In genomic region chr18:76801567-76802505, GRCh38 we compare ENCODE assay signal across 8 cellular contexts. TPM values are rescaled to one million over a fixed set of nuclear protein-coding genes. Genes with fewer than 3 reads are reported as not detected.
DNase-seq lines count a peak whose midpoint lies in the region; ATAC-seq and TF ChIP-seq lines count a peak whose summit lies in the region.

No MANE protein-coding gene starts in this region.

- H3K9ac ChIP-seq in parathyroid adenoma = no peak overlapping the region

- H3K4me2 ChIP-seq in parathyroid adenoma (ENCODE audit: low read length) = peak overlapping the region; percentile 61

- CTCF ChIA-PET in activated naive CD4-positive, alpha-beta T cell treated with anti-CD3 and anti-CD28 coated beads, Interleukin-2, amount 10 ng/mL, durations not matched to agents 7 days and 5 days (lab: Charles Lee) = interaction anchor here (0.8 to 6.0 kb wide), 33 partner anchors 11 to 849 kb away, joined by 3 to 76 read pairs (median 4); partner anchors contain the start of gene ZNF236

- peak; percentile 93 for ATAC-seq in GM21423 (IDR thresholded peaks at IDR 0.05; ENCODE audit: unreplicated experiment)

- peaks cover 4% of the 10 kb centered on the region for H3K4me1 ChIP-seq in parathyroid adenoma

- H3K79me2 ChIP-seq in parathyroid adenoma = no peaks in the 10 kb centered on the region

- peak overlapping the region; percentile 50 for H3K4me3 ChIP-seq in HL-60 (replicated peaks; ENCODE audit: insufficient read depth, low read length)
- no peak overlapping the region for H3K4me3 ChIP-seq in parathyroid adenoma (ENCODE audit: low read depth, low read length)

- H3K4me3 Mint-ChIP-seq in activated naive CD4-positive, alpha-beta T cell treated with anti-CD3 and anti-CD28 coated beads, Interleukin-2, amount 10 ng/mL, durations not matched to agents 7 days and 5 days = peak overlapping the region; percentile 21
- H3K4me3 Mint-ChIP-seq in glutamatergic neuron (ENCODE audit: unreplicated experiment) = peak overlapping the region; percentile 38

- TF ChIP-seq CTCF in HL-60 (IDR thresholded peaks at IDR 0.05; ENCODE audit: insufficient read depth, low read length) (peak; percentile 92), glutamatergic neuron (IDR thresholded peaks at IDR 0.05; ENCODE audit: partially characterized antibody, unreplicated experiment) (peak; percentile 87), parathyroid adenoma (IDR thresholded peaks at IDR 0.05) (peak; percentile 93)

- no peak overlapping the region for H3K27ac Mint-ChIP-seq in activated naive CD4-positive, alpha-beta T cell treated with anti-CD3 and anti-CD28 coated beads, Interleukin-2, amount 10 ng/mL, durations not matched to agents 7 days and 5 days
- no peak overlapping the region for H3K27ac Mint-ChIP-seq in glutamatergic neuron (ENCODE audit: unreplicated experiment)

- no peaks in the 10 kb centered on the region for H3K36me3 Mint-ChIP-seq in activated naive CD4-positive, alpha-beta T cell treated with anti-CD3 and anti-CD28 coated beads, Interleukin-2, amount 10 ng/mL, durations not matched to agents 7 days and 5 days
- no peaks in the 10 kb centered on the region for H3K36me3 Mint-ChIP-seq in glutamatergic neuron (ENCODE audit: unreplicated experiment)

- H3K27ac ChIP-seq in HL-60 (replicated peaks) (no peak overlapping the region), parathyroid adenoma (no peak overlapping the region)

- H2AFZ ChIP-seq in parathyroid adenoma = peak overlapping the region; percentile 78

- no peaks in the 10 kb centered on the region for H3K27me3 ChIP-seq in HL-60 (ENCODE audit: insufficient read depth, poor library complexity, severe bottlenecking)
- no peaks in the 10 kb centered on the region for H3K27me3 ChIP-seq in parathyroid adenoma (ENCODE audit: control insufficient read depth, insufficient read depth, low read length)

- DNase-seq in ELF-1 (ENCODE audit: low read depth, low spot score) (peak; percentile 89), HL-60 (ENCODE audit: low read depth in 1 of 2, low spot score in 1 of 2) (peak; percentile 34 to 63), RPMI7951 (ENCODE audit: low read depth) (peak; percentile 50), glutamatergic neuron (peak; percentile 69), NK-92 (lab: John Stamatoyannopoulos, UW; ENCODE audit: unreplicated experiment) (no peak)
- peak; percentile 56 for DNase-seq in activated naive CD4-positive, alpha-beta T cell treated with anti-CD3 and anti-CD28 coated beads, Interleukin-2, amount 10 ng/mL, durations not matched to agents 7 days and 5 days

- no peaks in the 10 kb centered on the region for H3K36me3 ChIP-seq in parathyroid adenoma (ENCODE audit: control insufficient read depth, insufficient read depth, low read length)

- H3K9me3 ChIP-seq in parathyroid adenoma (ENCODE audit: control insufficient read depth, low read length) = no peaks in the 10 kb centered on the region

- peaks cover 12% of the 10 kb centered on the region for H3K4me1 Mint-ChIP-seq in activated naive CD4-positive, alpha-beta T cell treated with anti-CD3 and anti-CD28 coated beads, Interleukin-2, amount 10 ng/mL, durations not matched to agents 7 days and 5 days
- no peaks in the 10 kb centered on the region for H3K4me1 Mint-ChIP-seq in glutamatergic neuron (ENCODE audit: low read depth, unreplicated experiment)

- peaks cover 6% of the 10 kb centered on the region for H3K9me3 Mint-ChIP-seq in activated naive CD4-positive, alpha-beta T cell treated with anti-CD3 and anti-CD28 coated beads, Interleukin-2, amount 10 ng/mL, durations not matched to agents 7 days and 5 days
- peaks cover 3% of the 10 kb centered on the region for H3K9me3 Mint-ChIP-seq in glutamatergic neuron (ENCODE audit: unreplicated experiment)

- peaks cover 34% of the 10 kb centered on the region for H3K27me3 Mint-ChIP-seq in activated naive CD4-positive, alpha-beta T cell treated with anti-CD3 and anti-CD28 coated beads, Interleukin-2, amount 10 ng/mL, durations not matched to agents 7 days and 5 days
- H3K27me3 Mint-ChIP-seq in glutamatergic neuron (ENCODE audit: unreplicated experiment) = no peaks in the 10 kb centered on the region

RNA-seq across cellular contexts. Expression of gene ZNF236, which starts 20.5 kb away (rescaled TPM):
- 3.0 and 4.2 TPM in 2 replicates for total RNA-seq in RPMI7951 (2014; rRNA removed; shearing (Covaris generic))
- total RNA-seq in glutamatergic neuron (ENCODE audit: unreplicated experiment) = 21.0 TPM
